In genomic region chr5:122780296-122780695, GRCh38 we compare ENCODE assay signal across 22 cellular contexts.
"Had no signal": no experiment of that assay in that cellular context is flagged by ENCODE, and none has a peak within 500 bp of the region (broad histone marks: within the 10 kb centered on the region; RNA-seq: fewer than 3 reads in every experiment).

No MANE protein-coding gene starts in this region.

- H3K27ac Mint-ChIP-seq: activated CD4-positive, alpha-beta memory T cell treated with anti-CD3 and anti-CD28 coated beads, Interleukin-2, amount 10 ng/mL, durations not matched to agents 7 days and 5 days; activated naive CD4-positive, alpha-beta T cell treated with anti-CD3 and anti-CD28 coated beads, Interleukin-2, amount 50 U/mL, for 72 hours; T-helper 1 cell treated with Interleukin-12 subunit alpha and Interleukin-12 subunit beta and Interleukin-4 antibody, amounts not matched to agents 30 μg/mL and 1 μg/mL, for 36 hours had no signal

- H3K27ac ChIP-seq: body of pancreas, coronary artery, esophagus muscularis mucosa, hepatocyte, neutrophil had no signal

- H3K27me3 Mint-ChIP-seq: activated CD4-positive, alpha-beta memory T cell treated with anti-CD3 and anti-CD28 coated beads, Interleukin-2, amount 10 ng/mL, durations not matched to agents 7 days and 5 days; naive thymus-derived CD8-positive, alpha-beta T cell had no signal

- ATAC-seq: activated naive CD4-positive, alpha-beta T cell treated with anti-CD3 and anti-CD28 coated beads, Interleukin-2, amount 50 U/mL, for 72 hours; activated T-cell treated with anti-CD3 and anti-CD28 coated beads, Interleukin-2, amount 50 U/mL, for 4 hours; body of pancreas; left lobe of liver; naive thymus-derived CD8-positive, alpha-beta T cell had no signal

- H3K27me3 ChIP-seq: body of pancreas, esophagus muscularis mucosa, hepatocyte, neutrophil had no signal

- DNase-seq: activated CD4-positive, alpha-beta memory T cell treated with anti-CD3 and anti-CD28 coated beads, Interleukin-2, amount 10 ng/mL, durations not matched to agents 7 days and 5 days; activated CD4-positive, alpha-beta T cell treated with anti-CD3 and anti-CD28 coated beads for 4 hours; activated gamma-delta T cell; activated T-cell treated with anti-CD3 and anti-CD28 coated beads, Interleukin-2, amount 50 U/mL, for 4 hours; amygdala; body of pancreas; central memory CD4-positive, alpha-beta T cell; effector CD4-positive, alpha-beta T cell; mammary epithelial cell; naive thymus-derived CD8-positive, alpha-beta T cell; stimulated activated CD4-positive, alpha-beta T cell treated with anti-CD3 and anti-CD28 coated beads, Interleukin-15, amount 100 ng/mL, for 24 hours; stimulated activated CD4-positive, alpha-beta T cell treated with anti-CD3 and anti-CD28 coated beads, Interleukin-4, amount 100 ng/mL, for 1 hour; stimulated activated naive CD4-positive, alpha-beta T cell treated with Interleukin-2 at 50 U/mL for 16 hours; substantia nigra; trophoblast cell had no signal

- H3K9me3 ChIP-seq: body of pancreas, neutrophil had no signal

- H3K4me3 Mint-ChIP-seq: activated CD4-positive, alpha-beta memory T cell treated with anti-CD3 and anti-CD28 coated beads, Interleukin-2, amount 10 ng/mL, durations not matched to agents 7 days and 5 days; activated T-cell treated with anti-CD3 and anti-CD28 coated beads, Interleukin-2, amount 50 U/mL, for 4 hours; T-helper 1 cell treated with Interleukin-12 subunit alpha and Interleukin-12 subunit beta and Interleukin-4 antibody, amounts not matched to agents 30 μg/mL and 1 μg/mL, for 36 hours had no signal

- H3K4me3 ChIP-seq: body of pancreas, coronary artery, esophagus muscularis mucosa, hepatocyte had no signal

- H3K36me3 ChIP-seq: esophagus muscularis mucosa, neutrophil had no signal
